ENCODE assay signal across 10 cellular contexts in the genomic region with DNA sequence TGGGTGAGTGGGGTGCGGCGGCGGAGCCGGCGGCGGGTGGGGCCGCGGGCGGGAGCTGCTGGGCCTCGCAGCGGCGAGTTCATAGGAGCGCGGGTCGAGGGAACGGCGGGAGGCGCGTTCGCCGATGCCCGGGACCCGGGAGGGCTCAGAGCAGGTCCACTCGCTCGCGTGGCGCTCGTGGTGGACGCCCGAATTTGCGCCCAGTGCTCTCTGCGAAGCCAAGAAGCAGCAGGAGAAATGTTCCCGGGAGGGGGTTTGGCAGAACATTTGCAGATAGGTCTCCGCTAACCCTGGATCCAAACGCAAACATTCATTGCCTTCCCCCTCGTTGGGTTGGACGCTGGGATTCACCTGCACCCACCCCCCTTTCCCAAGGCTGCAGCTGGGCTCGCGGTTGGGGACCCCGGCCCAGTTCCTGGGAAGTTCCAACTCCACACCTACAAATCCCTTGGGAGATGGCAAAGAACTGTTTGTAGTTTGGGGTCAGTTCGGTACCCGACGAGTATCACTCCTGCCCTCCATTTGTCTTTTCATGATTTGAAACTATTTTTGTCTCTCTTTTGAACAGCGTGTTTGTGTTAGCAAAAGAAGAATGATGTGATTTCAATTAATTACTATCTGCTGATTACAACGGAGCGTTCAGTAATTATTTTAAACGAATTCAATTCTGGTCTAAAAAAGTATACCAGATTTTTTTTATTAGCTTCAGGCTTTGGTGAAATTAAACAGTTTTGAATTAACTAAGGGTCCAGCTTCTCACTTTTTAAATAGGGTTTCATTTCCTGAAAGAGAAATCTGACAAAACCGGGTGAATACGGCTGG. TPM values are rescaled to one million over a fixed set of nuclear protein-coding genes. Genes with fewer than 3 reads are reported as not detected.
DNase-seq lines count a peak whose midpoint lies in the region; ATAC-seq and TF ChIP-seq lines count a peak whose summit lies in the region.
"Had no signal": no experiment of that assay in that cellular context is flagged by ENCODE, and none has a peak within 500 bp of the region (broad histone marks: within the 10 kb centered on the region; RNA-seq: fewer than 3 reads in every experiment).

No MANE protein-coding gene starts in this region.

- TF ChIP-seq CTCF in dorsolateral prefrontal cortex (IDR thresholded peaks at IDR 0.05 in 54 of 56, conservative IDR thresholded peaks at IDR 0.05 in 2 of 56; ENCODE audit: low read depth in 1 of 56, partially characterized antibody in 56 of 56) (no peak), thoracic aorta (IDR thresholded peaks at IDR 0.05) (no peak), PC-9 (conservative IDR thresholded peaks at IDR 0.05) (no peak)

- no TSS peak for BruUV-seq in PC-9 (replicated peaks; lab: Mats Ljungman, UMichigan)

- peak overlapping the region in 54 of 59 donors; percentile 3 to 73 (median 57) for H3K4me3 ChIP-seq in dorsolateral prefrontal cortex
- peak overlapping the region; percentile 90 for H3K4me3 ChIP-seq in thoracic aorta
- no peak overlapping the region for H3K4me3 ChIP-seq in PC-9

- no peaks in the 10 kb centered on the region for H4K20me1 ChIP-seq in PC-9 (ENCODE audit: insufficient read depth)

- no peak for DNase-seq in activated T-cell treated with anti-CD3 and anti-CD28 coated beads, Interleukin-2, amount 50 U/mL, for 72 hours
- DNase-seq in activated T-cell treated with anti-CD3 and anti-CD28 coated beads for 4 hours (no peak), dorsolateral prefrontal cortex (no peak), naive B cell (no peak), thoracic aorta (ENCODE audit: low spot score) (no peak), ureter (ENCODE audit: low spot score) (no peak), COR-L47 (lab: John Stamatoyannopoulos, UW) (no peak), PC-9 (no peak)
- DNase-seq: NCI-H446 had no signal

- CTCF ChIA-PET in PC-9 (lab: Charles Lee): interaction anchor here (0.5 kb wide), 1 partner anchor 63 kb away, joined by 3 read pairs; no protein-coding TSS in a partner anchor

- H3K4me1 Mint-ChIP-seq in activated T-cell treated with anti-CD3 and anti-CD28 coated beads, Interleukin-2, amount 50 U/mL, for 72 hours (ENCODE audit: low read depth): peaks cover 6% of the 10 kb centered on the region
- peaks cover 11 to 23% (median 19%) of the 10 kb centered on the region in 3 donors for H3K4me1 Mint-ChIP-seq in naive B cell

- H3K27me3 ChIP-seq in dorsolateral prefrontal cortex (peaks cover 0 to 92% (median 57%) of the 10 kb centered on the region in 45 donors), thoracic aorta (replicated peaks; ENCODE audit: insufficient read depth) (no peaks in the 10 kb centered on the region), PC-9 (ENCODE audit: insufficient read depth, low read depth) (no peaks in the 10 kb centered on the region)
- H3K27me3 ChIP-seq: SJSA1 had no signal

- H3K36me3 Mint-ChIP-seq in activated T-cell treated with anti-CD3 and anti-CD28 coated beads, Interleukin-2, amount 50 U/mL, for 72 hours (ENCODE audit: insufficient read depth in 2 of 2): peaks cover 0 to 2% of the 10 kb centered on the region in 2 donors
- peaks cover 0 to 6% of the 10 kb centered on the region in 2 donors for H3K36me3 Mint-ChIP-seq in naive B cell

- peak overlapping the region; percentile 73 for H3K27ac Mint-ChIP-seq in activated T-cell treated with anti-CD3 and anti-CD28 coated beads, Interleukin-2, amount 50 U/mL, for 72 hours
- H3K27ac Mint-ChIP-seq in naive B cell: no peak overlapping the region

- no peak for ATAC-seq in activated T-cell treated with anti-CD3 and anti-CD28 coated beads, Interleukin-2, amount 50 U/mL, for 72 hours (replicated peaks in 1 of 2)
- no peak for ATAC-seq in naive B cell (ENCODE audit: low read depth in 2 of 2)
- no peak for ATAC-seq in thoracic aorta (ENCODE audit: insufficient number of reproducible peaks, low FRiP score, low read depth)

- H3K27me3 Mint-ChIP-seq in activated T-cell treated with anti-CD3 and anti-CD28 coated beads, Interleukin-2, amount 50 U/mL, for 72 hours (ENCODE audit: low read depth): peaks cover 65% of the 10 kb centered on the region
- H3K27me3 Mint-ChIP-seq in naive B cell: peaks cover 38 to 58% (median 43%) of the 10 kb centered on the region in 3 donors

- H3K9me2 ChIP-seq in PC-9 (ENCODE audit: insufficient read depth): no peaks in the 10 kb centered on the region

- no peaks in the 10 kb centered on the region for H3K9me3 ChIP-seq in thoracic aorta
- no peaks in the 10 kb centered on the region for H3K9me3 ChIP-seq in PC-9 (ENCODE audit: insufficient read depth, low read depth)
- H3K9me3 ChIP-seq: SJSA1 had no signal

- H3K4me1 ChIP-seq in thoracic aorta (ENCODE audit: control insufficient read depth in 1 of 2, low read depth in 2 of 2) (peaks cover 8 to 42% of the 10 kb centered on the region in 2 donors), PC-9 (replicated peaks; ENCODE audit: insufficient read depth) (no peaks in the 10 kb centered on the region)

- H3K9me3 Mint-ChIP-seq in activated T-cell treated with anti-CD3 and anti-CD28 coated beads, Interleukin-2, amount 50 U/mL, for 72 hours: no peaks in the 10 kb centered on the region
- H3K9me3 Mint-ChIP-seq in naive B cell: no peaks in the 10 kb centered on the region

- POLR2A ChIA-PET in PC-9 (lab: Charles Lee; ENCODE audit: unreplicated experiment): interaction anchor here (0.7 kb wide), 1 partner anchor 11 kb away, joined by 7 read pairs; no protein-coding TSS in a partner anchor

- H2AFZ ChIP-seq in PC-9: no peak overlapping the region

- no peak overlapping the region for H3K4me2 ChIP-seq in PC-9

- H3K36me3 ChIP-seq in thoracic aorta (no peaks in the 10 kb centered on the region), PC-9 (ENCODE audit: low read depth) (no peaks in the 10 kb centered on the region)

- H3F3A ChIP-seq in PC-9 (ENCODE audit: insufficient read depth, low read depth): no peaks in the 10 kb centered on the region

- no peaks in the 10 kb centered on the region for H3K79me2 ChIP-seq in PC-9 (ENCODE audit: low read depth)

- intact Hi-C loops in dorsolateral prefrontal cortex (cut with DNase I): no loop called here
- intact Hi-C loops in PC-9 (cut with micrococcal nuclease; ENCODE audit: unreplicated experiment): loop anchor here (5.0 kb wide), 1 partner anchor 49 kb away; no protein-coding TSS in a partner anchor

- H3K27ac ChIP-seq in dorsolateral prefrontal cortex: no peak overlapping the region
- H3K27ac ChIP-seq in thoracic aorta: peak overlapping the region in 1 of 2 donors; percentile 30
- H3K27ac ChIP-seq in PC-9: no peak overlapping the region
- H3K27ac ChIP-seq: SJSA1 had no signal

- H3K4me3 Mint-ChIP-seq in activated T-cell treated with anti-CD3 and anti-CD28 coated beads, Interleukin-2, amount 50 U/mL, for 72 hours: peak overlapping the region; percentile 55 to 59
- peak overlapping the region; percentile 47 to 91 (median 80) for H3K4me3 Mint-ChIP-seq in naive B cell

RNA-seq across cellular contexts. Expression of gene NTN1, which starts 2.3 kb away (rescaled TPM):
- 1 to 10 TPM in 1 of 2 donors, under 1 TPM in 1; 0.69 to 1.5 TPM for total RNA-seq in activated T-cell treated with anti-CD3 and anti-CD28 coated beads, Interleukin-2, amount 50 U/mL, for 72 hours
- total RNA-seq in dorsolateral prefrontal cortex (1 to 10 TPM; 2.2 to 9.8 (median 4.0) TPM), thoracic aorta (10 to 100 TPM; 68.8 to 79.0 TPM), ureter (14.4 TPM), PC-9 (2021) (17.7 and 24.5 TPM in 2 replicates)
- under 1 TPM in 5 of 6 donors, not detected in 1; 0.04 to 0.09 (median 0.06) TPM for polyA plus RNA-seq in naive B cell (ENCODE audit: low read depth in 6 of 6)

RNA-seq across cellular contexts. Expression of gene PIK3R5, which starts 58.1 kb away (rescaled TPM):
- total RNA-seq in activated T-cell treated with anti-CD3 and anti-CD28 coated beads, Interleukin-2, amount 50 U/mL, for 72 hours: 10 to 100 TPM; 43.0 to 45.4 TPM
- 10 to 100 TPM in 3 of 120 experiments, 1 to 10 TPM in 117; 1.0 to 14.8 (median 4.9) TPM for total RNA-seq in dorsolateral prefrontal cortex
- polyA plus RNA-seq in naive B cell (ENCODE audit: low read depth in 6 of 6): 10 to 100 TPM in 3 of 6 donors, 1 to 10 TPM in 3; 9.7 to 24.8 (median 11.7) TPM
- total RNA-seq in thoracic aorta: 10 to 100 TPM; 30.7 to 42.9 TPM
- 8.4 TPM for total RNA-seq in ureter
- not detected in 2 replicates for total RNA-seq in PC-9 (2021)
- total RNA-seq: SJSA1 had no signal
